1 cellular context compared by ENCODE assay signal in the genomic region with DNA sequence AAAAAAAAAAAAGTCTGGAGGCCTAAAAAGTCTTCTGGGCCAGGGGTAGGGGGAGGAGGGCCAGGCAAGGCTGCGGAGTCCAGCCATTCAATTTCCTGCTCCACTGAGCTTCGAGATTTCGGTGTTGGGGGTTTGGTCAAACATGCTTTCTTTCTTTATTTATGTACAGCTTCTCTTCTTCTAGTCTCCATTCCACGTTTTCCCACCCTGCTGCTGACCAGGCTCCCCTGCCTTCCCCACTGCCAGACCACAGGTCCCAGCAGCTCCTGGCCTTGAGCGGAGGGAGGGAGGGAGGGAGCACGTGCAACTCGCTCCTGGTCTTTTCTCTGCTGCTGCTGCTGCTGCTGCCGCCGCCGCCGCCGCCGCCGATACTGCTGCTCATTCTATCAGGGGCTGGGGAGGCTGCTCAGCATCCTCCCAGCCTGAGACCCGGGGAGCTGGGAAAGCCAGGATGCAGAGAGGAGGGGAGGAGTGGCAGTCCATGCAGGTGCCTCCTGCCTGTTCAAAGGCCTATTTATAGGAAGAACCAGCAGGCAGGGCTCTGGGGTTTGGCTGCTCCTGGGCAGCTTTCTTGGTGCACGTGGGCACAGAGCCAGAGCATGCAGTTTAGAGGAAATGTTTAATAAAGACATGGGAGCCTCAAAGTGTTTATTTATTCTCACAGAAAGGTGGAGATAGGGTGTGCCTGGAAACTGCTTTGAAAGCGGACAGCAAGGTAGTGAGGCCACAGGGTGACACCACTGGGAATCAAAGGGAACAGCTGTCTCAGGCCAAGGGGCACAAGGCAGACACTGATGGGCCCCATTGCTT.
A peak's percentile ranks its signal among the peaks of the same experiment; 100 is the strongest.
TF ChIP-seq lines count a peak whose summit lies in the region.

No MANE protein-coding gene starts in this region.

TF ChIP-seq in WTC11, 78 proteins besides CTCF, POLR2A, EP300 and RAD21 (continued from another document):
- TF ChIP-seq, protein P1, sequence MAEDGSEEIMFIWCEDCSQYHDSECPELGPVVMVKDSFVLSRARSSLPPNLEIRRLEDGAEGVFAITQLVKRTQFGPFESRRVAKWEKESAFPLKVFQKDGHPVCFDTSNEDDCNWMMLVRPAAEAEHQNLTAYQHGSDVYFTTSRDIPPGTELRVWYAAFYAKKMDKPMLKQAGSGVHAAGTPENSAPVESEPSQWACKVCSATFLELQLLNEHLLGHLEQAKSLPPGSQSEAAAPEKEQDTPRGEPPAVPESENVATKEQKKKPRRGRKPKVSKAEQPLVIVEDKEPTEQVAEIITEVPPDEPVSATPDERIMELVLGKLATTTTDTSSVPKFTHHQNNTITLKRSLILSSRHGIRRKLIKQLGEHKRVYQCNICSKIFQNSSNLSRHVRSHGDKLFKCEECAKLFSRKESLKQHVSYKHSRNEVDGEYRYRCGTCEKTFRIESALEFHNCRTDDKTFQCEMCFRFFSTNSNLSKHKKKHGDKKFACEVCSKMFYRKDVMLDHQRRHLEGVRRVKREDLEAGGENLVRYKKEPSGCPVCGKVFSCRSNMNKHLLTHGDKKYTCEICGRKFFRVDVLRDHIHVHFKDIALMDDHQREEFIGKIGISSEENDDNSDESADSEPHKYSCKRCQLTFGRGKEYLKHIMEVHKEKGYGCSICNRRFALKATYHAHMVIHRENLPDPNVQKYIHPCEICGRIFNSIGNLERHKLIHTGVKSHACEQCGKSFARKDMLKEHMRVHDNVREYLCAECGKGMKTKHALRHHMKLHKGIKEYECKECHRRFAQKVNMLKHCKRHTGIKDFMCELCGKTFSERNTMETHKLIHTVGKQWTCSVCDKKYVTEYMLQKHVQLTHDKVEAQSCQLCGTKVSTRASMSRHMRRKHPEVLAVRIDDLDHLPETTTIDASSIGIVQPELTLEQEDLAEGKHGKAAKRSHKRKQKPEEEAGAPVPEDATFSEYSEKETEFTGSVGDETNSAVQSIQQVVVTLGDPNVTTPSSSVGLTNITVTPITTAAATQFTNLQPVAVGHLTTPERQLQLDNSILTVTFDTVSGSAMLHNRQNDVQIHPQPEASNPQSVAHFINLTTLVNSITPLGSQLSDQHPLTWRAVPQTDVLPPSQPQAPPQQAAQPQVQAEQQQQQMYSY (CRISPR knock-in tag; IDR thresholded peaks at IDR 0.05): peak; percentile 43
- 0 out of 2 replicates have a peak, but pooled peaks have one; percentile 24 for TF ChIP-seq GABPB1 (CRISPR knock-in tag; IDR thresholded peaks at IDR 0.05)
